ENCODE assay signal across 8 cellular contexts in genomic region chr10:124728071-124728829, GRCh38. TPM values are rescaled to one million over a fixed set of nuclear protein-coding genes. Genes with fewer than 3 reads are reported as not detected.
DNase-seq lines count a peak whose midpoint lies in the region; ATAC-seq and TF ChIP-seq lines count a peak whose summit lies in the region.

No MANE protein-coding gene starts in this region.

- H3K36me3 ChIP-seq in lower lobe of right lung (no peaks in the 10 kb centered on the region), WERI-Rb-1 (peaks cover 8% of the 10 kb centered on the region)

- no peaks in the 10 kb centered on the region for H3K9me3 ChIP-seq in lower lobe of right lung
- no peaks in the 10 kb centered on the region for H3K9me3 ChIP-seq in WERI-Rb-1 (ENCODE audit: severe bottlenecking)

- peak; percentile 53 to 65 for ATAC-seq in activated naive CD4-positive, alpha-beta T cell treated with anti-CD3 and anti-CD28 coated beads, Interleukin-2, amount 50 U/mL, for 72 hours
- ATAC-seq in lower lobe of right lung = peak; percentile 61 to 77

- peak overlapping the region in 1 of 2 donors; percentile 82 for H3K27ac Mint-ChIP-seq in activated naive CD4-positive, alpha-beta T cell treated with anti-CD3 and anti-CD28 coated beads, Interleukin-2, amount 50 U/mL, for 72 hours

- H3K9me3 Mint-ChIP-seq in activated naive CD4-positive, alpha-beta T cell treated with anti-CD3 and anti-CD28 coated beads, Interleukin-2, amount 50 U/mL, for 72 hours = no peaks in the 10 kb centered on the region

- peaks cover 97% of the 10 kb centered on the region for H3K4me1 ChIP-seq in lower lobe of right lung

- H3K27me3 ChIP-seq in lower lobe of right lung (ENCODE audit: low read depth) (no peaks in the 10 kb centered on the region), WERI-Rb-1 (ENCODE audit: insufficient read depth, low read depth, severe bottlenecking) (no peaks in the 10 kb centered on the region)

- TF ChIP-seq CTCF in lower lobe of right lung (IDR thresholded peaks at IDR 0.05) (no peak), WERI-Rb-1 (IDR thresholded peaks at IDR 0.05; ENCODE audit: low read depth, low read length) (no peak)

- H3K4me3 ChIP-seq in lower lobe of right lung = no peak overlapping the region
- no peak overlapping the region for H3K4me3 ChIP-seq in WERI-Rb-1 (ENCODE audit: low read depth, low read length)

- intact Hi-C loops in lower lobe of right lung (cut with DNase I) = no loop called here

- DNase-seq in activated CD4-positive, alpha-beta T cell treated with anti-CD3 and anti-CD28 coated beads for 48 hours = peak; percentile 45
- DNase-seq in activated CD4-positive, alpha-beta T cell treated with anti-CD3 and anti-CD28 coated beads, Interleukin-2, amount 50 U/mL, for 1 hour = no peak
- no peak for DNase-seq in activated naive CD4-positive, alpha-beta T cell treated with anti-CD3 and anti-CD28 coated beads, Interleukin-2, amount 50 U/mL, for 72 hours (ENCODE audit: low spot score in 2 of 2)
- DNase-seq in lower lobe of right lung = no peak
- DNase-seq in WERI-Rb-1 = no peak
- DNase-seq in activated gamma-delta T cell (lab: John Stamatoyannopoulos, UW) = no peak
- no peak for DNase-seq in glomerular visceral epithelial cell (ENCODE audit: extremely low spot score)

- H3K27ac ChIP-seq in lower lobe of right lung (peak overlapping the region; percentile 82), temporal lobe (ENCODE audit: low read depth, low read length) (peak overlapping the region; percentile 96), WERI-Rb-1 (no peak overlapping the region)

- peaks cover 8 to 11% of the 10 kb centered on the region in 2 donors for H3K36me3 Mint-ChIP-seq in activated naive CD4-positive, alpha-beta T cell treated with anti-CD3 and anti-CD28 coated beads, Interleukin-2, amount 50 U/mL, for 72 hours

RNA-seq across cellular contexts. Expression of gene FAM53B, which starts 15.9 kb away (rescaled TPM):
- total RNA-seq in activated naive CD4-positive, alpha-beta T cell treated with anti-CD3 and anti-CD28 coated beads, Interleukin-2, amount 50 U/mL, for 72 hours = 10 to 100 TPM in 1 of 2 donors, 1 to 10 TPM in 1; 6.1 to 11.8 TPM
- total RNA-seq in lower lobe of right lung = 40.7 TPM
- total RNA-seq in temporal lobe = 17.0 TPM
